ENCODE assay signal across 28 cellular contexts in genomic region chr12:125089626-125090025, GRCh38.
"Had no signal": no experiment of that assay in that cellular context is flagged by ENCODE, and none has a peak within 500 bp of the region (broad histone marks: within the 10 kb centered on the region; RNA-seq: fewer than 3 reads in every experiment).

No MANE protein-coding gene starts in this region.

- H3K9me3 ChIP-seq: left lung, lower lobe of right lung, pancreas, prostate gland, sigmoid colon, spleen, tibial nerve, uterus had no signal

- DNase-seq: hypothalamus; immature natural killer cell; kidney; left colon; left lung; lower lobe of right lung; mammary epithelial cell; mesenchymal stem cell; naive thymus-derived CD8-positive, alpha-beta T cell; nucleus accumbens; pancreas; retina; right cardiac atrium; sigmoid colon; small intestine; spleen; stimulated activated CD4-positive, alpha-beta T cell treated with anti-CD3 and anti-CD28 coated beads, Interleukin-1b, Interleukin-23, amount 100 ng/mL, for 48 hours; stimulated activated CD4-positive, alpha-beta T cell treated with anti-CD3 and anti-CD28 coated beads, Interleukin-2, amount 100 ng/mL, for 48 hours; stimulated activated CD4-positive, alpha-beta T cell treated with anti-CD3 and anti-CD28 coated beads, Interleukin-4, amount 100 ng/mL, for 4 hours; stimulated activated CD8-positive, alpha-beta memory T cell treated with anti-CD3 and anti-CD28 coated beads, Interleukin-4, amount 100 ng/mL, for 48 hours; stimulated activated naive CD4-positive, alpha-beta T cell treated with Interleukin-2 at 50 U/mL for 16 hours; stimulated activated naive CD8-positive, alpha-beta T cell treated with anti-CD3 and anti-CD28 coated beads, Interleukin-15, amount 100 ng/mL, for 72 hours; substantia nigra; uterus had no signal

- H3K36me3 ChIP-seq: prostate gland, uterus had no signal

- H3K27me3 ChIP-seq: left lung, pancreas, sigmoid colon, spleen, tibial nerve, uterus had no signal

- FAIRE-seq: islet of Langerhans, kidney, pancreas, small intestine had no signal

- ATAC-seq: left colon; left lung; lower lobe of right lung; naive thymus-derived CD8-positive, alpha-beta T cell; pancreas; right cardiac atrium; stimulated activated memory B cell treated with anti-CD40 and anti-IgM and Interleukin-4, amounts not matched to agents 10 μg/mL and 1 μg/mL and 100 μg/mL, for 72 hours; stimulated activated naive CD8-positive, alpha-beta T cell treated with anti-CD3 and anti-CD28 coated beads, Interleukin-15, amount 100 ng/mL, for 72 hours had no signal

- H3K4me3 ChIP-seq: left lung, lower lobe of right lung, pancreas, prostate gland, sigmoid colon, spleen, tibial nerve, uterus had no signal

- H3K27ac ChIP-seq: left lung, lower lobe of right lung, pancreas, prostate gland, sigmoid colon, spleen, tibial nerve, uterus had no signal

- H3K4me1 ChIP-seq: prostate gland, sigmoid colon, uterus had no signal
